Comparison of ENCODE assay signal across 28 cellular contexts in the genomic region with DNA sequence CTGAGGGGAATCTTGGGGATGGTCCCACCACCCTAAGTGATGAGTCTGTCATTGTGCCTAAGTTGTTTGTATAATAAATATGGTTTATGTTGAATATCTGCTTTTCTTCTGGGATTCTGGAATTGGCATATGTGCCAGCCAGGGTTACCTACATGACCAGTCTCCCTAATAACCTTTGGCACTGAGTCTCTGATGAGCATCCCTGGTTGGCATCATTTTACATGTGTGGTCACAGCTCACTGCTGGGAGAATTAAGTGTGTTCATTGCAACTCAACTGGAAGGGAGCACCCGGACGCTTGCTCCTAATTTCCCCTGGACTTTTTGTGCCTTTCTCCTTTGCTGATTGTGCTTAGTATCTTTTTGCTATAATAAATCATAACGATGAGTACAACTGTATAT. TPM values are rescaled to one million over a fixed set of nuclear protein-coding genes. Genes with fewer than 3 reads are reported as not detected.
DNase-seq lines count a peak whose midpoint lies in the region; ATAC-seq lines count a peak whose summit lies in the region.
"Had no signal": no experiment of that assay in that cellular context is flagged by ENCODE, and none has a peak within 500 bp of the region (broad histone marks: within the 10 kb centered on the region; RNA-seq: fewer than 3 reads in every experiment).

No MANE protein-coding gene starts in this region.

- H3K4me2 ChIP-seq in GM23248 (ENCODE audit: unreplicated experiment): no peak overlapping the region
- H3K4me2 ChIP-seq: KMS-11, PC-9 had no signal

- H3K9me2 ChIP-seq in GM23248 (ENCODE audit: insufficient read depth): no peaks in the 10 kb centered on the region

- no peaks in the 10 kb centered on the region for H3K36me3 Mint-ChIP-seq in CD4-positive, CD25-positive, alpha-beta regulatory T cell
- H3K36me3 Mint-ChIP-seq in effector memory CD8-positive, alpha-beta T cell (ENCODE audit: insufficient read depth): peaks cover 3% of the 10 kb centered on the region

- no peaks in the 10 kb centered on the region for H3K9me3 Mint-ChIP-seq in CD4-positive, CD25-positive, alpha-beta regulatory T cell
- no peaks in the 10 kb centered on the region for H3K9me3 Mint-ChIP-seq in effector memory CD8-positive, alpha-beta T cell
- H3K9me3 Mint-ChIP-seq: IgD-negative memory B cell had no signal

- peaks cover 37 to 60% (median 51%) of the 10 kb centered on the region in 4 donors for H3K4me1 Mint-ChIP-seq in CD4-positive, CD25-positive, alpha-beta regulatory T cell
- peaks cover 41 to 60% of the 10 kb centered on the region in 2 donors for H3K4me1 Mint-ChIP-seq in effector memory CD8-positive, alpha-beta T cell (ENCODE audit: low read depth in 2 of 2)

- peak overlapping the region in 2 of 3 donors; percentile 6 to 44 for H3K27ac Mint-ChIP-seq in CD4-positive, CD25-positive, alpha-beta regulatory T cell
- no peak overlapping the region for H3K27ac Mint-ChIP-seq in effector memory CD8-positive, alpha-beta T cell
- H3K27ac Mint-ChIP-seq: B cell, IgD-negative memory B cell had no signal

- peaks cover 17% of the 10 kb centered on the region for H3K4me1 ChIP-seq in CD4-positive, CD25-positive, alpha-beta regulatory T cell (ENCODE audit: control insufficient read depth, insufficient read depth, low read length, poor library complexity, severe bottlenecking)
- H3K4me1 ChIP-seq in GM23248 (ENCODE audit: insufficient read depth): peaks cover 8% of the 10 kb centered on the region; the same call in 1 of the 2 replicates

- no peaks in the 10 kb centered on the region for H3F3A ChIP-seq in GM23248 (ENCODE audit: insufficient read depth)

- no peak for ATAC-seq in CD4-positive, CD25-positive, alpha-beta regulatory T cell (ENCODE audit: low read depth in 2 of 2)
- ATAC-seq in left lobe of liver: peak; percentile 76
- no peak for ATAC-seq in effector memory CD8-positive, alpha-beta T cell (replicated peaks)
- ATAC-seq: Right ventricle myocardium inferior, SK-N-SH treated with all-trans-retinoic acid at 6 μM for 48 hours had no signal

- H3K36me3 ChIP-seq in CD4-positive, CD25-positive, alpha-beta regulatory T cell (ENCODE audit: control insufficient read depth, insufficient read depth, low read length): no peaks in the 10 kb centered on the region
- no peaks in the 10 kb centered on the region for H3K36me3 ChIP-seq in GM23248 (ENCODE audit: low read depth)
- H3K36me3 ChIP-seq: SJCRH30 had no signal

- no peaks in the 10 kb centered on the region for H3K27me3 Mint-ChIP-seq in CD4-positive, CD25-positive, alpha-beta regulatory T cell
- H3K27me3 Mint-ChIP-seq in effector memory CD8-positive, alpha-beta T cell: no peaks in the 10 kb centered on the region
- H3K27me3 Mint-ChIP-seq: B cell, IgD-negative memory B cell had no signal

- peaks cover 98% of the 10 kb centered on the region for H3K79me2 ChIP-seq in GM23248 (ENCODE audit: insufficient read depth)

- no peak overlapping the region for H2AFZ ChIP-seq in GM23248
- H2AFZ ChIP-seq: PC-9 had no signal

- no peaks in the 10 kb centered on the region for H3K9me3 ChIP-seq in CD4-positive, CD25-positive, alpha-beta regulatory T cell (ENCODE audit: control insufficient read depth in 2 of 2, low read length in 2 of 2)
- H3K9me3 ChIP-seq in GM23248 (ENCODE audit: low read depth): no peaks in the 10 kb centered on the region
- H3K9me3 ChIP-seq: SJCRH30 had no signal

- H3K9ac ChIP-seq in GM23248: no peak overlapping the region
- H3K9ac ChIP-seq: KMS-11 had no signal

- no peaks in the 10 kb centered on the region for H3K27me3 ChIP-seq in CD4-positive, CD25-positive, alpha-beta regulatory T cell (ENCODE audit: control insufficient read depth, insufficient read depth, low read length)
- no peaks in the 10 kb centered on the region for H3K27me3 ChIP-seq in GM23248 (replicated peaks; ENCODE audit: insufficient read depth)
- H3K27me3 ChIP-seq: SJCRH30 had no signal

- H3K27ac ChIP-seq in CD4-positive, CD25-positive, alpha-beta regulatory T cell (ENCODE audit: insufficient read depth, low read length, poor library complexity, severe bottlenecking): no peak overlapping the region
- H3K27ac ChIP-seq in GM23248: no peak overlapping the region
- H3K27ac ChIP-seq: 22Rv1, C4-2B, KMS-11, PC-9, SJCRH30 had no signal

- H4K20me1 ChIP-seq in GM23248 (ENCODE audit: insufficient read depth): peaks cover 4% of the 10 kb centered on the region

- in situ Hi-C loops in GM23248 (cut with MboI): no loop called here

- no peak overlapping the region for H3K4me3 ChIP-seq in CD4-positive, CD25-positive, alpha-beta regulatory T cell (ENCODE audit: low read depth, low read length)
- H3K4me3 ChIP-seq in GM23248: no peak overlapping the region
- H3K4me3 ChIP-seq: PC-9, SJCRH30 had no signal

- 90 to 92% methylated on average over 3 of the region's 3 CpGs for WGBS in GM23248 (ENCODE audit: low coverage in 1 of 2, low lambda C conversion rate in 2 of 2, missing lambda C conversion rate in 2 of 2), 2 experiments

- DNase-seq in DMS 273 (lab: John Stamatoyannopoulos, UW; ENCODE audit: unreplicated experiment) (peak; percentile 5), DMS 273 treated with DMSO at 0.1 percent for 48 hours (lab: John Stamatoyannopoulos, UW) (no peak), M059J (ENCODE audit: low read depth) (peak; percentile 7), left lobe of liver (ENCODE audit: low spot score) (no peak), NCI-H2227 (lab: John Stamatoyannopoulos, UW; ENCODE audit: unreplicated experiment) (no peak), GM23248 (no peak)
- DNase-seq in CD4-positive, CD25-positive, alpha-beta regulatory T cell: no peak
- DNase-seq in effector memory CD8-positive, alpha-beta T cell: no peak
- DNase-seq: DMS79; GF-D8; NCI-H1092 treated with DMSO at 0.1 percent for 48 hours; NCI-H1436; NCI-H187; NCI-H2081 treated with DMSO at 0.1 percent for 48 hours; NCI-H2171; NCI-H345; NCI-H524; NCI-H748 treated with DMSO at 0.1 percent for 48 hours; NK-92 treated with Interleukin-12 subunit alpha and Interleukin-12 subunit beta, amount 100 ng/mL, for 24 hours; PC-9; SJCRH30 had no signal

- H3K4me3 Mint-ChIP-seq in CD4-positive, CD25-positive, alpha-beta regulatory T cell: no peak overlapping the region
- no peak overlapping the region for H3K4me3 Mint-ChIP-seq in effector memory CD8-positive, alpha-beta T cell
- H3K4me3 Mint-ChIP-seq: B cell, IgD-negative memory B cell had no signal

RNA-seq across cellular contexts. Expression of gene SMAP1, which starts 8.1 kb away (rescaled TPM):
- 35.2 TPM for total RNA-seq in CD4-positive, CD25-positive, alpha-beta regulatory T cell
- 10 to 100 TPM; 17.5 to 28.5 (median 23.9) TPM for polyA plus RNA-seq in CD4-positive, CD25-positive, alpha-beta regulatory T cell
- 34.6 and 41.1 TPM in 2 replicates for total RNA-seq in M059J (2014; rRNA removed; shearing (Covaris generic))
- 9.1 TPM for total RNA-seq in left lobe of liver
- total RNA-seq in GM23248 (2014; rRNA removed; shearing (Covaris generic)): 13.7 and 18.4 TPM in 2 replicates
- 18.0 and 20.1 TPM in 2 replicates for polyA plus RNA-seq in GM23248 (2016; fragmentation: Nextera tagmentation; extraction: Ambion mirVana)

Comparison
In these comparisons a context has a peak if more than half of its experiments do, and no peak if none do; other contexts are left out.
1. DNase-seq: peak in DMS 273 (single experiment) and M059J (single experiment); none in DMS 273 treated with DMSO at 0.1 percent for 48 hours (single experiment), CD4-positive, CD25-positive, alpha-beta regulatory T cell (0 of 3), left lobe of liver (single experiment), NCI-H2227 (single experiment), effector memory CD8-positive, alpha-beta T cell (0 of 3) and GM23248 (single experiment).
2. H3K27ac Mint-ChIP-seq: peak in CD4-positive, CD25-positive, alpha-beta regulatory T cell (2 of 3); none in effector memory CD8-positive, alpha-beta T cell (0 of 2).